Comparison of ENCODE assay signal across 1 cellular context in genomic region chr19:45881909-45882528, GRCh38.
TF ChIP-seq lines count a peak whose summit lies in the region.

No MANE protein-coding gene starts in this region.

TF ChIP-seq in HepG2, 621 proteins besides CTCF, POLR2A, EP300 and RAD21 (continued from another document and continues in another):
- TF ChIP-seq CBFB (CRISPR knock-in tag; IDR thresholded peaks at IDR 0.05) (0 out of 2 replicates have a peak, but pooled peaks have one; percentile 32), CCAR2 (optimal IDR thresholded peaks at IDR 0.05; ENCODE audit: low read depth, low read length) (no peak), ZNF709 (CRISPR knock-in tag; IDR thresholded peaks at IDR 0.05) (no peak; the same call in 1 of the 2 replicates), FOXJ3 (CRISPR knock-in tag; IDR thresholded peaks at IDR 0.05; ENCODE audit: borderline replicate concordance) (peak; percentile 31; the same call in 1 of the 2 replicates), ZNF563 (CRISPR knock-in tag; IDR thresholded peaks at IDR 0.05) (peak; percentile 23; the same call in 1 of the 2 replicates), SMARCE1 (IDR thresholded peaks at IDR 0.05; ENCODE audit: borderline replicate concordance) (no peak), ZNF468 (CRISPR knock-in tag; IDR thresholded peaks at IDR 0.05) (no peak), ZNF703 (CRISPR knock-in tag; IDR thresholded peaks at IDR 0.05; ENCODE audit: borderline replicate concordance) (no peak), ISL2 (CRISPR knock-in tag; IDR thresholded peaks at IDR 0.05) (peak; percentile 73; the same call in 1 of the 2 replicates), SMC3 (IDR thresholded peaks at IDR 0.05; ENCODE audit: low read length) (no peak), SRSF9 (IDR thresholded peaks at IDR 0.05; ENCODE audit: borderline replicate concordance, insufficient read depth, low read depth, low read length, poor library complexity, severe bottlenecking) (no peak), ZNF704 (CRISPR knock-in tag; IDR thresholded peaks at IDR 0.05; ENCODE audit: borderline replicate concordance) (peak; percentile 71; the same call in 1 of the 2 replicates), RCOR2 (CRISPR knock-in tag; IDR thresholded peaks at IDR 0.05) (no peak), PAWR (CRISPR knock-in tag; IDR thresholded peaks at IDR 0.05; ENCODE audit: borderline replicate concordance) (no peak), ZFP36L2 (CRISPR knock-in tag; IDR thresholded peaks at IDR 0.05) (no peak), SNAPC4 (CRISPR knock-in tag; IDR thresholded peaks at IDR 0.05) (no peak), MBD4 (IDR thresholded peaks at IDR 0.05; ENCODE audit: borderline replicate concordance, low read length) (no peak), NR2C2 (CRISPR knock-in tag; IDR thresholded peaks at IDR 0.05; ENCODE audit: borderline replicate concordance) (peak; percentile 68), EHMT2 (IDR thresholded peaks at IDR 0.05; ENCODE audit: borderline replicate concordance, low read depth, low read length) (no peak), ZNF678 (CRISPR knock-in tag; IDR thresholded peaks at IDR 0.05) (no peak), TAF1 (CRISPR knock-in tag; IDR thresholded peaks at IDR 0.05) (no peak), POGZ (CRISPR knock-in tag; IDR thresholded peaks at IDR 0.05) (no peak), HNRNPUL1 (IDR thresholded peaks at IDR 0.05; ENCODE audit: low read depth, low read length) (no peak), NRL (CRISPR knock-in tag; IDR thresholded peaks at IDR 0.05; ENCODE audit: borderline replicate concordance) (no peak), PAX8 (CRISPR knock-in tag; IDR thresholded peaks at IDR 0.05; ENCODE audit: borderline replicate concordance) (no peak), ZNF451 (CRISPR knock-in tag; IDR thresholded peaks at IDR 0.05) (no peak), CHD2 (IDR thresholded peaks at IDR 0.05; ENCODE audit: low read depth, low read length) (no peak), ZNF816 (CRISPR knock-in tag; IDR thresholded peaks at IDR 0.05; ENCODE audit: borderline replicate concordance) (no peak; the same call in 1 of the 2 replicates), E2F5 (CRISPR knock-in tag; conservative IDR thresholded peaks at IDR 0.05) (no peak), ZNF562 (CRISPR knock-in tag; IDR thresholded peaks at IDR 0.05; ENCODE audit: borderline replicate concordance) (no peak), TCF12 (IDR thresholded peaks at IDR 0.05) (no peak), TCF12 (CRISPR knock-in tag; IDR thresholded peaks at IDR 0.05) (peak; percentile 87), ZNF619 (CRISPR knock-in tag; IDR thresholded peaks at IDR 0.05) (peak; percentile 88; the same call in 1 of the 2 replicates), ZNF234 (CRISPR knock-in tag; conservative IDR thresholded peaks at IDR 0.05) (no peak), ZNF883 (CRISPR knock-in tag; IDR thresholded peaks at IDR 0.05; ENCODE audit: not compliant biosample characterization) (no peak), ZFP36 (IDR thresholded peaks at IDR 0.05; ENCODE audit: borderline replicate concordance, low read depth, low read length, partially characterized antibody) (no peak), PRMT3 (CRISPR knock-in tag; IDR thresholded peaks at IDR 0.05; ENCODE audit: borderline replicate concordance, low read depth) (0 out of 2 replicates have a peak, but pooled peaks have one; percentile 6), THAP11 (CRISPR knock-in tag; IDR thresholded peaks at IDR 0.05) (peak; percentile 84), SOX5 (CRISPR knock-in tag; IDR thresholded peaks at IDR 0.05; ENCODE audit: borderline replicate concordance) (peak; percentile 65; the same call in 1 of the 2 replicates), ZNF180 (CRISPR knock-in tag; IDR thresholded peaks at IDR 0.05; ENCODE audit: borderline replicate concordance, low read depth) (no peak), RAD51 (IDR thresholded peaks at IDR 0.05; ENCODE audit: borderline replicate concordance) (no peak), MYC (CRISPR knock-in tag; IDR thresholded peaks at IDR 0.05; ENCODE audit: borderline replicate concordance) (peak; percentile 51; the same call in 1 of the 2 replicates), ELK4 (CRISPR knock-in tag; IDR thresholded peaks at IDR 0.05; ENCODE audit: borderline replicate concordance) (no peak), KLF6 (CRISPR knock-in tag; IDR thresholded peaks at IDR 0.05) (0 out of 2 replicates have a peak, but pooled peaks have one; percentile 62), ZNF251 (CRISPR knock-in tag; IDR thresholded peaks at IDR 0.05) (no peak), U2AF1 (optimal IDR thresholded peaks at IDR 0.05; ENCODE audit: low read depth, low read length) (no peak), FOXP1 (IDR thresholded peaks at IDR 0.05) (no peak), FOXP1 (CRISPR knock-in tag; IDR thresholded peaks at IDR 0.05) (peak; percentile 52), MAFK (conservative IDR thresholded peaks at IDR 0.05 in 1 of 2, IDR thresholded peaks at IDR 0.05 in 1 of 2; ENCODE audit: low read length in 2 of 2) (no peak)
- TF ChIP-seq, protein P1, sequence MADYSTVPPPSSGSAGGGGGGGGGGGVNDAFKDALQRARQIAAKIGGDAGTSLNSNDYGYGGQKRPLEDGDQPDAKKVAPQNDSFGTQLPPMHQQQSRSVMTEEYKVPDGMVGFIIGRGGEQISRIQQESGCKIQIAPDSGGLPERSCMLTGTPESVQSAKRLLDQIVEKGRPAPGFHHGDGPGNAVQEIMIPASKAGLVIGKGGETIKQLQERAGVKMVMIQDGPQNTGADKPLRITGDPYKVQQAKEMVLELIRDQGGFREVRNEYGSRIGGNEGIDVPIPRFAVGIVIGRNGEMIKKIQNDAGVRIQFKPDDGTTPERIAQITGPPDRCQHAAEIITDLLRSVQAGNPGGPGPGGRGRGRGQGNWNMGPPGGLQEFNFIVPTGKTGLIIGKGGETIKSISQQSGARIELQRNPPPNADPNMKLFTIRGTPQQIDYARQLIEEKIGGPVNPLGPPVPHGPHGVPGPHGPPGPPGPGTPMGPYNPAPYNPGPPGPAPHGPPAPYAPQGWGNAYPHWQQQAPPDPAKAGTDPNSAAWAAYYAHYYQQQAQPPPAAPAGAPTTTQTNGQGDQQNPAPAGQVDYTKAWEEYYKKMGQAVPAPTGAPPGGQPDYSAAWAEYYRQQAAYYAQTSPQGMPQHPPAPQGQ (CRISPR knock-in tag; IDR thresholded peaks at IDR 0.05; ENCODE audit: borderline replicate concordance), result no peak
- TF ChIP-seq, protein P2, sequence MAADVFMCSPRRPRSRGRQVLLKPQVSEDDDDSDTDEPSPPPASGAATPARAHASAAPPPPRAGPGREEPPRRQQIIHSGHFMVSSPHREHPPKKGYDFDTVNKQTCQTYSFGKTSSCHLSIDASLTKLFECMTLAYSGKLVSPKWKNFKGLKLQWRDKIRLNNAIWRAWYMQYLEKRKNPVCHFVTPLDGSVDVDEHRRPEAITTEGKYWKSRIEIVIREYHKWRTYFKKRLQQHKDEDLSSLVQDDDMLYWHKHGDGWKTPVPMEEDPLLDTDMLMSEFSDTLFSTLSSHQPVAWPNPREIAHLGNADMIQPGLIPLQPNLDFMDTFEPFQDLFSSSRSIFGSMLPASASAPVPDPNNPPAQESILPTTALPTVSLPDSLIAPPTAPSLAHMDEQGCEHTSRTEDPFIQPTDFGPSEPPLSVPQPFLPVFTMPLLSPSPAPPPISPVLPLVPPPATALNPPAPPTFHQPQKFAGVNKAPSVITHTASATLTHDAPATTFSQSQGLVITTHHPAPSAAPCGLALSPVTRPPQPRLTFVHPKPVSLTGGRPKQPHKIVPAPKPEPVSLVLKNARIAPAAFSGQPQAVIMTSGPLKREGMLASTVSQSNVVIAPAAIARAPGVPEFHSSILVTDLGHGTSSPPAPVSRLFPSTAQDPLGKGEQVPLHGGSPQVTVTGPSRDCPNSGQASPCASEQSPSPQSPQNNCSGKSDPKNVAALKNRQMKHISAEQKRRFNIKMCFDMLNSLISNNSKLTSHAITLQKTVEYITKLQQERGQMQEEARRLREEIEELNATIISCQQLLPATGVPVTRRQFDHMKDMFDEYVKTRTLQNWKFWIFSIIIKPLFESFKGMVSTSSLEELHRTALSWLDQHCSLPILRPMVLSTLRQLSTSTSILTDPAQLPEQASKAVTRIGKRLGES (CRISPR knock-in tag; IDR thresholded peaks at IDR 0.05; ENCODE audit: borderline replicate concordance), result no peak
- TF ChIP-seq, protein P3, sequence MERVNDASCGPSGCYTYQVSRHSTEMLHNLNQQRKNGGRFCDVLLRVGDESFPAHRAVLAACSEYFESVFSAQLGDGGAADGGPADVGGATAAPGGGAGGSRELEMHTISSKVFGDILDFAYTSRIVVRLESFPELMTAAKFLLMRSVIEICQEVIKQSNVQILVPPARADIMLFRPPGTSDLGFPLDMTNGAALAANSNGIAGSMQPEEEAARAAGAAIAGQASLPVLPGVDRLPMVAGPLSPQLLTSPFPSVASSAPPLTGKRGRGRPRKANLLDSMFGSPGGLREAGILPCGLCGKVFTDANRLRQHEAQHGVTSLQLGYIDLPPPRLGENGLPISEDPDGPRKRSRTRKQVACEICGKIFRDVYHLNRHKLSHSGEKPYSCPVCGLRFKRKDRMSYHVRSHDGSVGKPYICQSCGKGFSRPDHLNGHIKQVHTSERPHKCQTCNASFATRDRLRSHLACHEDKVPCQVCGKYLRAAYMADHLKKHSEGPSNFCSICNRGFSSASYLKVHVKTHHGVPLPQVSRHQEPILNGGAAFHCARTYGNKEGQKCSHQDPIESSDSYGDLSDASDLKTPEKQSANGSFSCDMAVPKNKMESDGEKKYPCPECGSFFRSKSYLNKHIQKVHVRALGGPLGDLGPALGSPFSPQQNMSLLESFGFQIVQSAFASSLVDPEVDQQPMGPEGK (CRISPR knock-in tag; IDR thresholded peaks at IDR 0.05), result peak; percentile 100
- TF ChIP-seq, protein P4, sequence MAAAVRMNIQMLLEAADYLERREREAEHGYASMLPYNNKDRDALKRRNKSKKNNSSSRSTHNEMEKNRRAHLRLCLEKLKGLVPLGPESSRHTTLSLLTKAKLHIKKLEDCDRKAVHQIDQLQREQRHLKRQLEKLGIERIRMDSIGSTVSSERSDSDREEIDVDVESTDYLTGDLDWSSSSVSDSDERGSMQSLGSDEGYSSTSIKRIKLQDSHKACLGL (CRISPR knock-in tag; IDR thresholded peaks at IDR 0.05), result no peak
- TF ChIP-seq, protein P5, sequence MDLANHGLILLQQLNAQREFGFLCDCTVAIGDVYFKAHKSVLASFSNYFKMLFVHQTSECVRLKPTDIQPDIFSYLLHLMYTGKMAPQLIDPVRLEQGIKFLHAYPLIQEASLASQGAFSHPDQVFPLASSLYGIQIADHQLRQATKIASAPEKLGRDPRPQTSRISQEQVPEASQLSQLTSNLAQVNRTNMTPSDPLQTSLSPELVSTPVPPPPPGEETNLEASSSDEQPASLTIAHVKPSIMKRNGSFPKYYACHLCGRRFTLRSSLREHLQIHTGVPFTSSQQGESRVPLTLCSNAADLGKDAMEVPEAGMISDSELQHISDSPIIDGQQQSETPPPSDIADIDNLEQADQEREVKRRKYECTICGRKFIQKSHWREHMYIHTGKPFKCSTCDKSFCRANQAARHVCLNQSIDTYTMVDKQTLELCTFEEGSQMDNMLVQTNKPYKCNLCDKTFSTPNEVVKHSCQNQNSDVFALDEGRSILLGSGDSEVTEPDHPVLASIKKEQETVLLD (CRISPR knock-in tag; IDR thresholded peaks at IDR 0.05; ENCODE audit: low read depth), result no peak; the same call in 1 of the 2 replicates
